In the genomic region with DNA sequence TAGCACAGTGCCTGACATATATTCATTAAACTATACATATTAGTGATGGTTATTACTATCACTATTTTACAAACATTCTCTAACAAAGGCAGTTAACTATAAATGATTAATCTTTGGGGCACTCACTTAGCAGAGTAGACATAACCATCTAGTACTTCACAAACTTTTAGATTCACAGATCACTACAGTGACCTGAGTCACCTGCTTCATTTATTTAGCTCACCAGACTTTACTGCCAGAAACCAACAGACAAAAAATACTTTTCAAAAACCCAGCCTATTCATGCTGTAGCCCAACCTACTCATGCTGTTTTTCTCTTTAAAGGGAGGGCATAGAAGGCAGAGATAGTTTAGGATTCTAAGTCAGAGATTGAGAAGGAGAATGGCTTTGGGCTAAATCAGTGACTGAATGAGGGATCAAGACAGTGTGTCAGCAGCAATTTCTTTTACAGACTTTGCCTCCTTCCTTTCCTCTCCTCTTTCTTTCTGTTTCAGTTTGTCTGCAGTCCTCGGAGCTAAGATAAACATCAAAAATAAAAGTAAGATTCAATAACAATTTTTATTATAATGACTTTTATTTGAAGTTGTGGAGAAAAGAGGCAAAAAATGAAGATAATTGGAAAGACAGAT, we compare ENCODE assay signal across 11 cellular contexts. TPM values are rescaled to one million over a fixed set of nuclear protein-coding genes. Genes with fewer than 3 reads are reported as not detected.
A peak's percentile ranks its signal among the peaks of the same experiment; 100 is the strongest.
DNase-seq lines count a peak whose midpoint lies in the region; ATAC-seq, FAIRE-seq and TF ChIP-seq lines count a peak whose summit lies in the region.
"Had no signal": no experiment of that assay in that cellular context is flagged by ENCODE, and none has a peak within 500 bp of the region (broad histone marks: within the 10 kb centered on the region; RNA-seq: fewer than 3 reads in every experiment).

No MANE protein-coding gene starts in this region.

- H3K9ac ChIP-seq in IMR-90 (ENCODE audit: low read depth, low read length): peak overlapping the region; percentile 63; the same call in 1 of the 2 replicates
- H3K9ac ChIP-seq in smooth muscle cell (ENCODE audit: low read depth): no peak overlapping the region

- no peak for TF ChIP-seq RAD21 in IMR-90 (IDR thresholded peaks at IDR 0.05; ENCODE audit: low read length)

- H3K14ac ChIP-seq in IMR-90 (replicated peaks; ENCODE audit: low read depth, low read length): peak overlapping the region; percentile 94

- peak overlapping the region; percentile 90 for H3K18ac ChIP-seq in IMR-90 (ENCODE audit: low read depth, low read length)

- H3K9me1 ChIP-seq in IMR-90 (ENCODE audit: insufficient read depth, low read length): no peaks in the 10 kb centered on the region

- WGBS in IMR-90 (ENCODE audit: extremely low coverage in 2 of 2, insufficient read length in 1 of 2), 2 experiments: no CpG with 5 or more reads among the region's 1 CpG
- WGBS in esophagus squamous epithelium, 2 donors: 6 to 41% methylated on average over 1 of the region's 1 CpG
- WGBS in smooth muscle cell (ENCODE audit: low lambda C conversion rate): 50% methylated on average over 1 of the region's 1 CpG

- TF ChIP-seq CTCF in IMR-90 (conservative IDR thresholded peaks at IDR 0.05; ENCODE audit: low read depth, low read length) (no peak), esophagus squamous epithelium (IDR thresholded peaks at IDR 0.05) (no peak), smooth muscle cell (IDR thresholded peaks at IDR 0.05; ENCODE audit: borderline replicate concordance, insufficient read depth, poor library complexity, severe bottlenecking) (no peak)

- H3K79me1 ChIP-seq in IMR-90 (ENCODE audit: low read depth in 1 of 2, low read length in 2 of 2): peaks cover 0 to 1% of the 10 kb centered on the region in 2 experiments; a peak in 1 of 4 replicates

- H3K79me2 ChIP-seq in smooth muscle cell (ENCODE audit: low read depth): no peaks in the 10 kb centered on the region

- H3K4me1 ChIP-seq in IMR-90 (ENCODE audit: control insufficient read depth, insufficient read depth, low read length) (peaks cover 22% of the 10 kb centered on the region), esophagus squamous epithelium (peaks cover 0 to 8% (median 0%) of the 10 kb centered on the region in 3 donors), smooth muscle cell (ENCODE audit: low read depth) (peaks cover 14% of the 10 kb centered on the region)
- H3K4me1 ChIP-seq: gastrocnemius medialis, spleen had no signal

- H3K27me3 ChIP-seq in IMR-90 (ENCODE audit: control insufficient read depth, insufficient read depth, low read length) (no peaks in the 10 kb centered on the region), esophagus squamous epithelium (no peaks in the 10 kb centered on the region), smooth muscle cell (ENCODE audit: low read depth) (peaks cover 36% of the 10 kb centered on the region)
- H3K27me3 ChIP-seq: gastrocnemius medialis, spleen had no signal

- peak overlapping the region; percentile 82 for H4K91ac ChIP-seq in IMR-90 (ENCODE audit: insufficient read depth, low read depth, low read length)

- peak overlapping the region; percentile 97 for H2BK120ac ChIP-seq in IMR-90 (ENCODE audit: low read depth, low read length)

- H2AFZ ChIP-seq in IMR-90 (replicated peaks; ENCODE audit: low read length, poor library complexity): no peak overlapping the region
- no peak overlapping the region for H2AFZ ChIP-seq in smooth muscle cell (ENCODE audit: low read depth)

- H3K27ac ChIP-seq in IMR-90 (ENCODE audit: insufficient read depth, low read length) (peak overlapping the region; percentile 56; the same call in 1 of the 2 replicates), esophagus squamous epithelium (peak overlapping the region in 3 of 4 donors; percentile 44 to 65 (median 49)), smooth muscle cell (ENCODE audit: low read depth) (no peak overlapping the region), caudate nucleus (ENCODE audit: low read depth, low read length) (no peak overlapping the region)
- H3K27ac ChIP-seq: gastrocnemius medialis, spleen had no signal

- dilution Hi-C loops in IMR-90 (cut with HindIII; ENCODE audit: low sequenced_read_pairs, unreplicated experiment): no loop called here

- H3K4me2 ChIP-seq in IMR-90 (ENCODE audit: low read depth, low read length) (peak overlapping the region; percentile 90), smooth muscle cell (no peak overlapping the region)

- ATAC-seq in GM19372 (IDR thresholded peaks at IDR 0.05; ENCODE audit: low read depth, unreplicated experiment) (peak; percentile 51), IMR-90 (ENCODE audit: low read depth) (peak; percentile 28)
- ATAC-seq: gastrocnemius medialis had no signal

- CTCF ChIA-PET in IMR-90 (lab: Yijun Ruan, JAX): interaction anchor here (1.0 kb wide), 1 partner anchor 35 kb away, joined by 3 read pairs; a partner anchor contains a TSS

- no peaks in the 10 kb centered on the region for H3F3A ChIP-seq in smooth muscle cell (ENCODE audit: low read depth)

- no peaks in the 10 kb centered on the region for H3K36me3 ChIP-seq in IMR-90 (ENCODE audit: control insufficient read depth, insufficient read depth, low read length)
- no peaks in the 10 kb centered on the region for H3K36me3 ChIP-seq in esophagus squamous epithelium
- no peaks in the 10 kb centered on the region for H3K36me3 ChIP-seq in smooth muscle cell (ENCODE audit: low read depth)
- H3K36me3 ChIP-seq: gastrocnemius medialis, spleen had no signal

- no peak for FAIRE-seq in RCC 7860 (lab: Jason Lieb, UNC)

- H3K23ac ChIP-seq in IMR-90 (ENCODE audit: low read depth, low read length): peak overlapping the region; percentile 94

- H3K56ac ChIP-seq in IMR-90 (ENCODE audit: extremely low read depth, insufficient read depth, low read length): peak overlapping the region; percentile 90

- TF ChIP-seq POLR2A in IMR-90 (IDR thresholded peaks at IDR 0.05; ENCODE audit: low read depth, low read length) (no peak), esophagus squamous epithelium (IDR thresholded peaks at IDR 0.05) (no peak)

- peak overlapping the region; percentile 89; the same call in 1 of the 2 replicates for H3K4ac ChIP-seq in IMR-90 (ENCODE audit: low read depth, low read length)

- H4K8ac ChIP-seq in IMR-90 (ENCODE audit: low read depth in 2 of 2, low read length in 2 of 2): peak overlapping the region; percentile 10 to 95

- no peaks in the 10 kb centered on the region for H3K9me3 ChIP-seq in IMR-90 (ENCODE audit: control insufficient read depth, insufficient read depth, low read length)
- H3K9me3 ChIP-seq in esophagus squamous epithelium: no peaks in the 10 kb centered on the region
- no peaks in the 10 kb centered on the region for H3K9me3 ChIP-seq in smooth muscle cell (replicated peaks; ENCODE audit: low read depth)
- H3K9me3 ChIP-seq: gastrocnemius medialis, spleen had no signal

- H4K20me1 ChIP-seq in IMR-90 (ENCODE audit: insufficient read depth, low read length): no peaks in the 10 kb centered on the region
- H4K20me1 ChIP-seq in smooth muscle cell (ENCODE audit: low read depth): no peaks in the 10 kb centered on the region

- H2BK20ac ChIP-seq in IMR-90 (ENCODE audit: low read depth, low read length): peak overlapping the region; percentile 94

- peak overlapping the region; percentile 30; the same call in 1 of the 2 replicates for H3K4me3 ChIP-seq in IMR-90 (ENCODE audit: insufficient read depth, low read depth, low read length)
- peak overlapping the region in 1 of 4 donors; percentile 48 for H3K4me3 ChIP-seq in esophagus squamous epithelium
- peak overlapping the region; percentile 18 for H3K4me3 ChIP-seq in smooth muscle cell
- H3K4me3 ChIP-seq: gastrocnemius medialis had no signal

- peak overlapping the region; percentile 90 for H4K5ac ChIP-seq in IMR-90 (ENCODE audit: low read depth, low read length)

- no peak overlapping the region for H2AK9ac ChIP-seq in IMR-90 (replicated peaks; ENCODE audit: low read depth, low read length, poor library complexity)

- POLR2A ChIA-PET in IMR-90 (lab: Charles Lee; ENCODE audit: unreplicated experiment): interaction anchor here (0.6 to 1.5 kb wide), 3 partner anchors 20 to 382 kb away, joined by 3 to 4 read pairs (median 4); no protein-coding TSS in a partner anchor

- peak overlapping the region; percentile 3; the same call in 1 of the 2 replicates for H2AK5ac ChIP-seq in IMR-90 (ENCODE audit: low read depth, low read length)

- DNase-seq in IMR-90: peak; percentile 28
- DNase-seq in esophagus squamous epithelium (lab: John Stamatoyannopoulos, UW): no peak
- DNase-seq in smooth muscle cell (lab: John Stamatoyannopoulos, UW; ENCODE audit: unreplicated experiment): no peak
- no peak for DNase-seq in activated CD4-positive, CD25-positive, alpha-beta regulatory T cell treated with anti-CD3 and anti-CD28 coated beads, Interleukin-2, amount 50 U/mL, for 72 hours
- DNase-seq in globus pallidus (ENCODE audit: low spot score): no peak
- DNase-seq in caudate nucleus (lab: John Stamatoyannopoulos, UW): no peak
- no peak for DNase-seq in RCC 7860 (ENCODE audit: low spot score)
- DNase-seq: DMS 273 treated with DMSO at 0.1 percent for 48 hours, gastrocnemius medialis, spleen had no signal

- no TSS peak for BruUV-seq in IMR-90 (replicated peaks; lab: Mats Ljungman, UMichigan)

- peak overlapping the region; percentile 55; the same call in 2 of the 3 replicates for H2BK15ac ChIP-seq in IMR-90 (ENCODE audit: low read depth, low read length)

- in situ Hi-C loops in IMR-90 (cut with MboI; ENCODE audit: low sequenced_read_pairs): no loop called here

- intact Hi-C loops in IMR-90 (cut with micrococcal nuclease) (no loop called here), esophagus squamous epithelium (cut with DNase I) (no loop called here)

- H2BK5ac ChIP-seq in IMR-90 (ENCODE audit: low read depth, low read length, poor library complexity, severe bottlenecking): peak overlapping the region; percentile 94

TF ChIP-seq in IMR-90, 13 proteins besides CTCF, POLR2A, EP300 and RAD21:
- TF ChIP-seq BHLHE40 (IDR thresholded peaks at IDR 0.05; ENCODE audit: low read depth, low read length) (no peak), MAFK (IDR thresholded peaks at IDR 0.05; ENCODE audit: low read depth, low read length) (no peak), RCOR1 (IDR thresholded peaks at IDR 0.05; ENCODE audit: insufficient replicate concordance, low read length) (no peak), SMC3 (IDR thresholded peaks at IDR 0.05; ENCODE audit: low read depth, low read length) (no peak)

RNA-seq across cellular contexts. Expression of a gene that starts 34.7 kb away (rescaled TPM):
- total RNA-seq in IMR-90 (2012; rRNA removed) (567 and 770 TPM in 2 replicates), esophagus squamous epithelium (10 to 100 TPM in 1 of 4 donors, 1 to 10 TPM in 3; 1.9 to 26.7 (median 6.0) TPM), smooth muscle cell (14.1 and 18.3 TPM in 2 replicates)
- polyA plus RNA-seq in IMR-90 (2012; rRNA removed) (71.5 and 101 TPM in 2 replicates), smooth muscle cell (4.1 and 5.0 TPM in 2 replicates)
- 25.9 and 36.3 TPM in 2 replicates for polyA plus RNA-seq in IMR-90 (2012; cell fraction: cytosol; rRNA removed)
- 34.7 and 324 TPM in 2 replicates for polyA plus RNA-seq in IMR-90 (2012; cell fraction: nucleus; rRNA removed; ENCODE audit: low replicate concordance)

Comparison
In these comparisons a context has a peak if more than half of its experiments do, and no peak if none do; other contexts are left out.
1. H3K27ac ChIP-seq: peak in IMR-90 (single experiment) and esophagus squamous epithelium (3 of 4); none in smooth muscle cell (single experiment) and caudate nucleus (single experiment).
2. RNA of a gene that starts 34.7 kb away (total RNA-seq): 567 to 770 TPM in IMR-90; 14.1 to 18.3 TPM in smooth muscle cell and 1.9 to 26.7 TPM in esophagus squamous epithelium; every median in the first group is over 10 times any median in the second.